2 cellular contexts compared by ENCODE assay signal in genomic region chr11:17983569-17983968, GRCh38.
A peak's percentile ranks its signal among the peaks of the same experiment; 100 is the strongest.
TF ChIP-seq lines count a peak whose summit lies in the region.

No MANE protein-coding gene starts in this region.

TF ChIP-seq in HepG2, 621 proteins besides CTCF, POLR2A, EP300 and RAD21:
- TF ChIP-seq GLMP (CRISPR knock-in tag; IDR thresholded peaks at IDR 0.05; ENCODE audit: borderline replicate concordance): no peak
- no peak for TF ChIP-seq ZBED4 (CRISPR knock-in tag; IDR thresholded peaks at IDR 0.05; ENCODE audit: borderline replicate concordance)
- peak; percentile 37 to 52; a peak in 3 of 4 replicates for TF ChIP-seq MAFK (conservative IDR thresholded peaks at IDR 0.05 in 1 of 2, IDR thresholded peaks at IDR 0.05 in 1 of 2; ENCODE audit: low read length in 2 of 2)
TF ChIP-seq in HepG2: peak in this region for 1.

TF ChIP-seq in K562, 482 proteins besides CTCF, POLR2A, EP300 and RAD21:
- TF ChIP-seq TCF7 (IDR thresholded peaks at IDR 0.05; ENCODE audit: borderline replicate concordance) (no peak), SIX5 (IDR thresholded peaks at IDR 0.05; ENCODE audit: borderline replicate concordance in 1 of 2, insufficient read depth in 1 of 2, low read depth in 1 of 2, low read length in 2 of 2) (no peak), ESRRB (CRISPR knock-in tag; IDR thresholded peaks at IDR 0.05; ENCODE audit: borderline replicate concordance) (no peak), C11orf30 (IDR thresholded peaks at IDR 0.05; ENCODE audit: low read depth) (peak; percentile 33; the same call in 1 of the 2 replicates), PKNOX1 (IDR thresholded peaks at IDR 0.05) (no peak), ZNF316 (IDR thresholded peaks at IDR 0.05) (peak; percentile 86), KAT7 (CRISPR knock-in tag; IDR thresholded peaks at IDR 0.05; ENCODE audit: borderline replicate concordance) (no peak)
- TF ChIP-seq, protein P1, sequence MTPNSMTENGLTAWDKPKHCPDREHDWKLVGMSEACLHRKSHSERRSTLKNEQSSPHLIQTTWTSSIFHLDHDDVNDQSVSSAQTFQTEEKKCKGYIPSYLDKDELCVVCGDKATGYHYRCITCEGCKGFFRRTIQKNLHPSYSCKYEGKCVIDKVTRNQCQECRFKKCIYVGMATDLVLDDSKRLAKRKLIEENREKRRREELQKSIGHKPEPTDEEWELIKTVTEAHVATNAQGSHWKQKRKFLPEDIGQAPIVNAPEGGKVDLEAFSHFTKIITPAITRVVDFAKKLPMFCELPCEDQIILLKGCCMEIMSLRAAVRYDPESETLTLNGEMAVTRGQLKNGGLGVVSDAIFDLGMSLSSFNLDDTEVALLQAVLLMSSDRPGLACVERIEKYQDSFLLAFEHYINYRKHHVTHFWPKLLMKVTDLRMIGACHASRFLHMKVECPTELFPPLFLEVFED (CRISPR knock-in tag; conservative IDR thresholded peaks at IDR 0.05): no peak
